2 cellular contexts compared by ENCODE assay signal in genomic region chr18:58653144-58653722, GRCh38. TPM values are rescaled to one million over a fixed set of nuclear protein-coding genes. Genes with fewer than 3 reads are reported as not detected.
"Had no signal": no experiment of that assay in that cellular context is flagged by ENCODE, and none has a peak within 500 bp of the region (broad histone marks: within the 10 kb centered on the region; RNA-seq: fewer than 3 reads in every experiment).

No MANE protein-coding gene starts in this region.

RNA-seq across cellular contexts. Expression of gene ALPK2, which starts 24.3 kb away (rescaled TPM):
- total RNA-seq: endothelial cell of umbilical vein had no signal
- polyA plus RNA-seq: endothelial cell of umbilical vein, neural cell had no signal
